Comparison of ENCODE assay signal across 8 cellular contexts in genomic region chr4:24471623-24472510, GRCh38.
DNase-seq lines count a peak whose midpoint lies in the region; ATAC-seq and TF ChIP-seq lines count a peak whose summit lies in the region.

No MANE protein-coding gene starts in this region.

- intact Hi-C loops in activated naive CD4-positive, alpha-beta T cell treated with anti-CD3 and anti-CD28 coated beads for 36 hours (cut with micrococcal nuclease), result loop anchor here (5.0 kb wide), 3 partner anchors 215 to 1140 kb away; partner anchors contain the start of gene ZCCHC4
- intact Hi-C loops in sciatic nerve (cut with DNase I), result no loop called here

- DNase-seq in AG09309 (ENCODE audit: low read depth), result no peak
- DNase-seq in HFF-Myc (ENCODE audit: extremely low read depth, low read depth), result no peak
- DNase-seq in activated naive CD4-positive, alpha-beta T cell treated with anti-CD3 and anti-CD28 coated beads for 36 hours, result peak; percentile 5
- DNase-seq in right atrium auricular region (ENCODE audit: low spot score), result no peak
- peak; percentile 66 for DNase-seq in sciatic nerve (ENCODE audit: low spot score)
- no peak for DNase-seq in SHP77 (lab: John Stamatoyannopoulos, UW)
- DNase-seq in DMS79 (lab: John Stamatoyannopoulos, UW), result no peak

- peak overlapping the region; percentile 77 to 78 for H3K27ac ChIP-seq in right atrium auricular region

- ATAC-seq in sciatic nerve (peak; percentile 2), GM21360 (IDR thresholded peaks at IDR 0.05; ENCODE audit: unreplicated experiment) (no peak)

- H3K36me3 ChIP-seq in right atrium auricular region, result no peaks in the 10 kb centered on the region

- H3K4me3 ChIP-seq in AG09309 (ENCODE audit: control insufficient read depth, low read depth, low read length) (peak overlapping the region; percentile 67), HFF-Myc (replicated peaks; ENCODE audit: low read depth, low read length) (peak overlapping the region; percentile 47), right atrium auricular region (peak overlapping the region; percentile 56 to 65)

- peak overlapping the region; percentile 83 for H3K4me3 Mint-ChIP-seq in activated naive CD4-positive, alpha-beta T cell treated with anti-CD3 and anti-CD28 coated beads for 36 hours

- TF ChIP-seq CTCF in AG09309 (IDR thresholded peaks at IDR 0.05; ENCODE audit: control insufficient read depth, insufficient read depth, low read depth, low read length, missing control alignments) (no peak), HFF-Myc (IDR thresholded peaks at IDR 0.05; ENCODE audit: low read depth, low read length, missing control alignments) (no peak), right atrium auricular region (IDR thresholded peaks at IDR 0.05) (no peak)

- peaks cover 62% of the 10 kb centered on the region for H3K27me3 Mint-ChIP-seq in activated naive CD4-positive, alpha-beta T cell treated with anti-CD3 and anti-CD28 coated beads for 36 hours (ENCODE audit: low read depth)

- no peaks in the 10 kb centered on the region for H3K9me3 Mint-ChIP-seq in activated naive CD4-positive, alpha-beta T cell treated with anti-CD3 and anti-CD28 coated beads for 36 hours

- peaks cover 0 to 26% of the 10 kb centered on the region in 2 donors for H3K4me1 ChIP-seq in right atrium auricular region

- H3K9me3 ChIP-seq in right atrium auricular region, result no peaks in the 10 kb centered on the region

- CTCF ChIA-PET in activated naive CD4-positive, alpha-beta T cell treated with anti-CD3 and anti-CD28 coated beads for 36 hours (lab: Charles Lee), result interaction anchor here (0.6 to 1.9 kb wide), 5 partner anchors 11 to 80 kb away, joined by 3 to 6 read pairs (median 3); no protein-coding TSS in a partner anchor

- H3K27ac Mint-ChIP-seq in activated naive CD4-positive, alpha-beta T cell treated with anti-CD3 and anti-CD28 coated beads for 36 hours, result no peak overlapping the region

- H3K27me3 ChIP-seq in right atrium auricular region, result no peaks in the 10 kb centered on the region

- no peaks in the 10 kb centered on the region for H3K36me3 Mint-ChIP-seq in activated naive CD4-positive, alpha-beta T cell treated with anti-CD3 and anti-CD28 coated beads for 36 hours (ENCODE audit: low read depth)

- peaks cover 29% of the 10 kb centered on the region for H3K4me1 Mint-ChIP-seq in activated naive CD4-positive, alpha-beta T cell treated with anti-CD3 and anti-CD28 coated beads for 36 hours (ENCODE audit: low read depth)

Comparison
In these comparisons a context has a peak if more than half of its experiments do, and no peak if none do; other contexts are left out.
1. DNase-seq: peak in activated naive CD4-positive, alpha-beta T cell treated with anti-CD3 and anti-CD28 coated beads for 36 hours (single experiment) and sciatic nerve (single experiment); none in AG09309 (single experiment), HFF-Myc (single experiment), right atrium auricular region (single experiment), SHP77 (0 of 2) and DMS79 (single experiment).
2. Peak in every context shown above with its lines, with median percentiles within 50 percentile points of each other: H3K4me3 ChIP-seq.